3 cellular contexts compared by ENCODE assay signal in the genomic region with DNA sequence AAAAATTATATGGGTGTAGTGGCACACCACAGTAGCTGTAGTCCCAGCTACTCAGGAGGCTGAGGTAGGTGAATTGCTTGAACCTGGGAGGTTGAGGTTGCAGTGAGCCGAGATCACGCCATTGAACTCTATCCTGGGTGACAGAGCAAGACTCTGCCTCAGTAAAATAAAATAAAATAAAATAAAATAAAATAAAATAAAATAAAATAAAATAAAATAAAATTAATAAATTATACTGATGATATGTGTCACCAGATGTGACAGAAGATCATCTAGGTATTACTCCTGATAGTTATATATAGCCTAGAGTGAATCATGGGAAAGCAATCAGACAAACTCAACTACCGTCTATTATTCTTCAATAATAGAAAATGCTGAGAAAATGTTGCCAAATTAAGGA.
"Had no signal": no experiment of that assay in that cellular context is flagged by ENCODE, and none has a peak within 500 bp of the region (broad histone marks: within the 10 kb centered on the region; RNA-seq: fewer than 3 reads in every experiment).

No MANE protein-coding gene starts in this region.

- DNase-seq: GDM1, GF-D8 had no signal

- ATAC-seq: GM12878 had no signal

- H3K4me3 ChIP-seq: GM12878 had no signal
